8 cellular contexts compared by ENCODE assay signal in genomic region chr1:34013958-34014737, GRCh38.
DNase-seq lines count a peak whose midpoint lies in the region; ATAC-seq lines count a peak whose summit lies in the region.

No MANE protein-coding gene starts in this region.

- no peak for ATAC-seq in GM21717 (IDR thresholded peaks at IDR 0.05; ENCODE audit: unreplicated experiment)
- ATAC-seq in HG03139 (IDR thresholded peaks at IDR 0.05; ENCODE audit: unreplicated experiment): no peak

- DNase-seq in stimulated activated CD4-positive, alpha-beta T cell treated with anti-CD3 and anti-CD28 coated beads, Interleukin-12 subunit alpha, Interleukin-12 subunit beta, amount 100 ng/mL, for 48 hours (ENCODE audit: low read depth in 2 of 3, low spot score in 1 of 3): peak in 2 of 3 donors; percentile 1 to 2
- no peak for DNase-seq in stimulated activated CD4-positive, alpha-beta T cell treated with anti-CD3 and anti-CD28 coated beads, Interleukin-4, amount 100 ng/mL, for 24 hours
- peak; percentile 30 for DNase-seq in UCSD-AML1 (lab: John Stamatoyannopoulos, UW; ENCODE audit: unreplicated experiment)
- peak; percentile 22 for DNase-seq in iPS DF 4.7 (ENCODE audit: extremely low read depth, low spot score)
- no peak for DNase-seq in T-helper 1 cell
- no peak for DNase-seq in HK-2 (ENCODE audit: unreplicated experiment)

Comparison
In these comparisons a context has a peak if more than half of its experiments do, and no peak if none do; other contexts are left out.
1. DNase-seq: peak in stimulated activated CD4-positive, alpha-beta T cell treated with anti-CD3 and anti-CD28 coated beads, Interleukin-12 subunit alpha, Interleukin-12 subunit beta, amount 100 ng/mL, for 48 hours (2 of 3), UCSD-AML1 (single experiment) and iPS DF 4.7 (single experiment); none in stimulated activated CD4-positive, alpha-beta T cell treated with anti-CD3 and anti-CD28 coated beads, Interleukin-4, amount 100 ng/mL, for 24 hours (single experiment), T-helper 1 cell (0 of 5) and HK-2 (single experiment).